Comparison of ENCODE assay signal across 16 cellular contexts in the genomic region with DNA sequence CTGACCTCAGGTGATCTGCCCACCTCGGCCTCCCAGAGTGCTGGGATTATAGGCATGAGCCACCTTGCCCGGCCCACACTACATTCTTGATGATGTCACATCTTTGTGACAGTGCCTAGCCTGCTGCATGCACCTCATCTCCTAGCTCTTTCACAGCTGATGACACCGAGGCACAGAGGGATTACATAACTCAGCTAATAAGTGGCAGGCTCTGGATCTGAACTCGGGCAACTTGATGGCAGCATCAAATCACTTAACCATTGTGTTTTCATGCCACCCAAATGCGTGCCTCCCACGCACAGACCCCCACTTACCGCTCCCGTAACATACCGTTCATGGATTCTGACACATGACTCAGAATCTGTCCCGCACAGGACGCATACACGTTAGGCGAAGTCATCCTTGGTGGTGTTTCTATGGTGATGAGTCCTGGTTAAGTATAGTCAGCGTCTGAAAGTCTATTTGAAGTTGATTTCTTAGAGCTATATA. TPM values are rescaled to one million over a fixed set of nuclear protein-coding genes. Genes with fewer than 3 reads are reported as not detected.
DNase-seq lines count a peak whose midpoint lies in the region; ATAC-seq, FAIRE-seq and TF ChIP-seq lines count a peak whose summit lies in the region.
"Had no signal": no experiment of that assay in that cellular context is flagged by ENCODE, and none has a peak within 500 bp of the region (broad histone marks: within the 10 kb centered on the region; RNA-seq: fewer than 3 reads in every experiment).

No MANE protein-coding gene starts in this region.

- peak; percentile 53 for FAIRE-seq in RCC 7860 (lab: Jason Lieb, UNC)

- TF ChIP-seq CTCF in fibroblast of mammary gland (conservative IDR thresholded peaks at IDR 0.05; ENCODE audit: control insufficient read depth, insufficient read depth, low read depth, low read length) (no peak), psoas muscle (IDR thresholded peaks at IDR 0.05) (no peak)

- intact Hi-C loops in psoas muscle (cut with DNase I): loop anchor here in 1 of 2 donors (5.0 kb wide), 1 partner anchor 32 kb away; no protein-coding TSS in a partner anchor

- H3K36me3 ChIP-seq in psoas muscle (ENCODE audit: insufficient read depth in 1 of 2, low read depth in 1 of 2): peaks cover 3 to 13% of the 10 kb centered on the region in 2 donors
- H3K36me3 ChIP-seq: adrenal gland, transverse colon had no signal

- H3K27me3 ChIP-seq in psoas muscle (ENCODE audit: insufficient read depth in 3 of 3, low read length in 2 of 3): no peaks in the 10 kb centered on the region
- H3K27me3 ChIP-seq: adrenal gland, transverse colon had no signal

- DNase-seq in Daoy (ENCODE audit: low read depth) (peak; percentile 73), RCC 7860 (ENCODE audit: low spot score) (peak; percentile 94), fibroblast of mammary gland (ENCODE audit: low read depth) (peak; percentile 87), psoas muscle (no peak), NCI-H2227 (lab: John Stamatoyannopoulos, UW; ENCODE audit: unreplicated experiment) (no peak)
- DNase-seq: activated CD4-positive, alpha-beta T cell treated with anti-CD3 and anti-CD28 coated beads, Interleukin-2, amount 50 U/mL, for 1 hour; adrenal gland; DMS153; H9; NCI-H2171; Right ventricle myocardium superior; stimulated activated CD4-positive, alpha-beta T cell treated with anti-CD3 and anti-CD28 coated beads, Interleukin-4, amount 100 ng/mL, for 24 hours; transverse colon had no signal

- H3K27ac ChIP-seq in psoas muscle: peak overlapping the region; percentile 94
- H3K27ac ChIP-seq: adrenal gland, transverse colon had no signal

- peaks cover 35% of the 10 kb centered on the region for H3K4me1 ChIP-seq in psoas muscle
- H3K4me1 ChIP-seq: transverse colon had no signal

- H3K4me3 ChIP-seq in fibroblast of mammary gland (ENCODE audit: control insufficient read depth, low read depth, low read length) (no peak overlapping the region), psoas muscle (no peak overlapping the region)
- H3K4me3 ChIP-seq: adrenal gland, transverse colon had no signal

- H3K9me3 ChIP-seq in psoas muscle: no peaks in the 10 kb centered on the region
- H3K9me3 ChIP-seq: adrenal gland, transverse colon had no signal

- WGBS in psoas muscle, 3 donors: 55 to 69% (median 61%) methylated on average over 14 of the region's 14 CpGs

- peak; percentile 63 to 68 (median 66) for ATAC-seq in psoas muscle
- ATAC-seq in GM19467 (IDR thresholded peaks at IDR 0.05; ENCODE audit: unreplicated experiment): no peak
- ATAC-seq in GM21360 (IDR thresholded peaks at IDR 0.05; ENCODE audit: unreplicated experiment): no peak
- ATAC-seq in GM18520 (IDR thresholded peaks at IDR 0.05; ENCODE audit: unreplicated experiment): no peak

RNA-seq across cellular contexts. Expression of a gene that starts 7.4 kb away (rescaled TPM):
- 2.3 and 3.9 TPM in 2 replicates for total RNA-seq in Daoy (2014; rRNA removed; shearing (Covaris generic))
- 10 to 100 TPM; 11.4 to 21.2 (median 15.5) TPM for total RNA-seq in psoas muscle
- 10 to 100 TPM; 11.0 to 29.7 (median 12.7) TPM for polyA plus RNA-seq in psoas muscle

RNA-seq across cellular contexts. Expression of a gene that starts 50.5 kb away (rescaled TPM):
- total RNA-seq in Daoy (2014; rRNA removed; shearing (Covaris generic)): 0.80 TPM in 1 of 2 replicates, not detected in the other
- total RNA-seq in psoas muscle: not detected
- polyA plus RNA-seq in psoas muscle: under 1 TPM in 2 of 3 donors, not detected in 1; under 0.01 to 0.12 TPM

Comparison
In these comparisons a context has a peak if more than half of its experiments do, and no peak if none do; other contexts are left out.
1. DNase-seq: peak in Daoy (single experiment), RCC 7860 (single experiment) and fibroblast of mammary gland (single experiment); none in psoas muscle (0 of 2) and NCI-H2227 (single experiment).
2. ATAC-seq: peak in psoas muscle (4 of 4); none in GM19467 (single experiment), GM21360 (single experiment) and GM18520 (single experiment).